In the genomic region with DNA sequence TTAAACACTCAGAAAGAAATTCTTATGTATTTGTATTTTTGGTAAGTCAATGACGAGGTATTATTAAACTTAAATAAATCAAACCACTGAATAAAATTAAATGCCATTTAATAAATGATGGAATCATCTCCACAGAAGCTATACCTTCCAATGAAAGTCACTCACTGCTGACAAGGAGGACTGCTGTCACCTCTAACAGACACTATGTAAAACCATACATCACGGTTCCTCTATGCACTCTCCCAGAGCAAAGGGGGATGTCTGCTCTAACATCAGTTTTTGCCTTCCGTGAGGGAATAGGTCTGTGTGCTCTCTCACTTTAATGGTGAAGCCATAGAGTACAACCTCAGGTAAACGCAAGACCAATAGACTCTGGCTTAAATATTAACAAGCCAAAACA, we compare ENCODE assay signal across 12 cellular contexts.
DNase-seq lines count a peak whose midpoint lies in the region; ATAC-seq and TF ChIP-seq lines count a peak whose summit lies in the region.
"Had no signal": no experiment of that assay in that cellular context is flagged by ENCODE, and none has a peak within 500 bp of the region (broad histone marks: within the 10 kb centered on the region; RNA-seq: fewer than 3 reads in every experiment).

No MANE protein-coding gene starts in this region.

- peaks cover 0 to 17% (median 2%) of the 10 kb centered on the region in 4 donors for H3K36me3 ChIP-seq in right lobe of liver
- H3K36me3 ChIP-seq: WERI-Rb-1 had no signal

- intact Hi-C loops in right lobe of liver (cut with DNase I): no loop called here

- ATAC-seq in GM18861 (IDR thresholded peaks at IDR 0.05; ENCODE audit: unreplicated experiment) (peak; percentile 11), GM21515 (IDR thresholded peaks at IDR 0.05; ENCODE audit: unreplicated experiment) (peak; percentile 29), HG03469 (IDR thresholded peaks at IDR 0.05; ENCODE audit: unreplicated experiment) (peak; percentile 21), right lobe of liver (peak; percentile 34 to 42 (median 37))
- ATAC-seq: body of pancreas had no signal

- TF ChIP-seq CTCF in right lobe of liver (IDR thresholded peaks at IDR 0.05): no peak

- TF ChIP-seq POLR2A in right lobe of liver (IDR thresholded peaks at IDR 0.05): no peak

- no peaks in the 10 kb centered on the region for H3K9me3 ChIP-seq in right lobe of liver
- H3K9me3 ChIP-seq: body of pancreas, suprapubic skin had no signal

- in situ Hi-C loops in ACHN (cut with HindIII; ENCODE audit: low pct_ligation_motif_present, low pct_unique_long_range_greater_than_20kb, low sequenced_read_pairs): no loop called here

- no peaks in the 10 kb centered on the region for H3K27me3 ChIP-seq in right lobe of liver
- H3K27me3 ChIP-seq: body of pancreas, suprapubic skin had no signal

- no peak for DNase-seq in right lobe of liver
- no peak for DNase-seq in ACHN
- DNase-seq in NCI-H2081 treated with DMSO at 0.1 percent for 48 hours (lab: John Stamatoyannopoulos, UW): no peak
- no peak for DNase-seq in ureter (ENCODE audit: low spot score)
- DNase-seq: body of pancreas; H9; NK-92 treated with Interleukin-12 subunit alpha and Interleukin-12 subunit beta, amount 100 ng/mL, for 24 hours; WERI-Rb-1 had no signal

- WGBS in right lobe of liver (ENCODE audit: insufficient coverage, low coverage, low lambda C conversion rate, missing lambda C conversion rate): 22% methylated on average over 4 of the region's 4 CpGs

- peaks cover 0 to 54% (median 26%) of the 10 kb centered on the region in 4 donors for H3K4me1 ChIP-seq in right lobe of liver

- H3K4me3 ChIP-seq in right lobe of liver: no peak overlapping the region
- H3K4me3 ChIP-seq: body of pancreas, suprapubic skin had no signal

- H3K27ac ChIP-seq in right lobe of liver: peak overlapping the region in 2 of 3 donors; percentile 46 to 69
- H3K27ac ChIP-seq: suprapubic skin, WERI-Rb-1 had no signal
